1 cellular context compared by ENCODE assay signal in the genomic region with DNA sequence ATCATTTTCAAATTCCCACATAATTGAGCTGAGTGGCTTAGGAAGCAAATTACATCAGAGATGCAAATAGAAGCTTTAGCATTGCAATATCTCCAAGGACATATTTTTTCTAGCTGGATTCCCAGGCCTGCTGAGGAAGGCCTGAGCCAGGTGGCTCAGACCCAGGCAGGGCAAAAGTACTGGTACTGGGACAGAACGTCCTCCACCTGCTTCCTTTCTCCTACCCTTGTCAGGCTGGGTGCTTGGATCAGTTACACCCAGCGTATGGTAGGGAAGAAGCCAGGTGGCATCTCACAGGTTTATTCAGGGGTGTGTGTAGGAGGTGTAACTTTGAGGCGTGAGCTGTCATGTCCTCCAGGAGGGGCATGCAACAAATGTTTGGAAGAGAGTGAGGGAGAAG.
TF ChIP-seq lines count a peak whose summit lies in the region.

No MANE protein-coding gene starts in this region.

TF ChIP-seq in WTC11, 78 proteins besides CTCF, POLR2A, EP300 and RAD21 (continued from another document):
- TF ChIP-seq, protein P1, sequence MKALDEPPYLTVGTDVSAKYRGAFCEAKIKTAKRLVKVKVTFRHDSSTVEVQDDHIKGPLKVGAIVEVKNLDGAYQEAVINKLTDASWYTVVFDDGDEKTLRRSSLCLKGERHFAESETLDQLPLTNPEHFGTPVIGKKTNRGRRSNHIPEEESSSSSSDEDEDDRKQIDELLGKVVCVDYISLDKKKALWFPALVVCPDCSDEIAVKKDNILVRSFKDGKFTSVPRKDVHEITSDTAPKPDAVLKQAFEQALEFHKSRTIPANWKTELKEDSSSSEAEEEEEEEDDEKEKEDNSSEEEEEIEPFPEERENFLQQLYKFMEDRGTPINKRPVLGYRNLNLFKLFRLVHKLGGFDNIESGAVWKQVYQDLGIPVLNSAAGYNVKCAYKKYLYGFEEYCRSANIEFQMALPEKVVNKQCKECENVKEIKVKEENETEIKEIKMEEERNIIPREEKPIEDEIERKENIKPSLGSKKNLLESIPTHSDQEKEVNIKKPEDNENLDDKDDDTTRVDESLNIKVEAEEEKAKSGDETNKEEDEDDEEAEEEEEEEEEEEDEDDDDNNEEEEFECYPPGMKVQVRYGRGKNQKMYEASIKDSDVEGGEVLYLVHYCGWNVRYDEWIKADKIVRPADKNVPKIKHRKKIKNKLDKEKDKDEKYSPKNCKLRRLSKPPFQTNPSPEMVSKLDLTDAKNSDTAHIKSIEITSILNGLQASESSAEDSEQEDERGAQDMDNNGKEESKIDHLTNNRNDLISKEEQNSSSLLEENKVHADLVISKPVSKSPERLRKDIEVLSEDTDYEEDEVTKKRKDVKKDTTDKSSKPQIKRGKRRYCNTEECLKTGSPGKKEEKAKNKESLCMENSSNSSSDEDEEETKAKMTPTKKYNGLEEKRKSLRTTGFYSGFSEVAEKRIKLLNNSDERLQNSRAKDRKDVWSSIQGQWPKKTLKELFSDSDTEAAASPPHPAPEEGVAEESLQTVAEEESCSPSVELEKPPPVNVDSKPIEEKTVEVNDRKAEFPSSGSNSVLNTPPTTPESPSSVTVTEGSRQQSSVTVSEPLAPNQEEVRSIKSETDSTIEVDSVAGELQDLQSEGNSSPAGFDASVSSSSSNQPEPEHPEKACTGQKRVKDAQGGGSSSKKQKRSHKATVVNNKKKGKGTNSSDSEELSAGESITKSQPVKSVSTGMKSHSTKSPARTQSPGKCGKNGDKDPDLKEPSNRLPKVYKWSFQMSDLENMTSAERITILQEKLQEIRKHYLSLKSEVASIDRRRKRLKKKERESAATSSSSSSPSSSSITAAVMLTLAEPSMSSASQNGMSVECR (CRISPR knock-in tag; IDR thresholded peaks at IDR 0.05; ENCODE audit: borderline replicate concordance) = no peak
- TF ChIP-seq ZNF396 (CRISPR knock-in tag; IDR thresholded peaks at IDR 0.05; ENCODE audit: borderline replicate concordance) (no peak), ATF1 (CRISPR knock-in tag; IDR thresholded peaks at IDR 0.05) (no peak), CREM (CRISPR knock-in tag; IDR thresholded peaks at IDR 0.05) (no peak), TP53 (CRISPR knock-in tag; IDR thresholded peaks at IDR 0.05) (no peak), TEAD1 (CRISPR knock-in tag; IDR thresholded peaks at IDR 0.05) (no peak), MXD4 (CRISPR knock-in tag; IDR thresholded peaks at IDR 0.05; ENCODE audit: borderline replicate concordance) (no peak), GTF2I (CRISPR knock-in tag; conservative IDR thresholded peaks at IDR 0.05) (no peak), ZNF416 (CRISPR knock-in tag; IDR thresholded peaks at IDR 0.05) (no peak), ZNF121 (CRISPR knock-in tag; IDR thresholded peaks at IDR 0.05) (no peak), ZNF219 (CRISPR knock-in tag; IDR thresholded peaks at IDR 0.05; ENCODE audit: borderline replicate concordance) (no peak)
- TF ChIP-seq, protein P2, sequence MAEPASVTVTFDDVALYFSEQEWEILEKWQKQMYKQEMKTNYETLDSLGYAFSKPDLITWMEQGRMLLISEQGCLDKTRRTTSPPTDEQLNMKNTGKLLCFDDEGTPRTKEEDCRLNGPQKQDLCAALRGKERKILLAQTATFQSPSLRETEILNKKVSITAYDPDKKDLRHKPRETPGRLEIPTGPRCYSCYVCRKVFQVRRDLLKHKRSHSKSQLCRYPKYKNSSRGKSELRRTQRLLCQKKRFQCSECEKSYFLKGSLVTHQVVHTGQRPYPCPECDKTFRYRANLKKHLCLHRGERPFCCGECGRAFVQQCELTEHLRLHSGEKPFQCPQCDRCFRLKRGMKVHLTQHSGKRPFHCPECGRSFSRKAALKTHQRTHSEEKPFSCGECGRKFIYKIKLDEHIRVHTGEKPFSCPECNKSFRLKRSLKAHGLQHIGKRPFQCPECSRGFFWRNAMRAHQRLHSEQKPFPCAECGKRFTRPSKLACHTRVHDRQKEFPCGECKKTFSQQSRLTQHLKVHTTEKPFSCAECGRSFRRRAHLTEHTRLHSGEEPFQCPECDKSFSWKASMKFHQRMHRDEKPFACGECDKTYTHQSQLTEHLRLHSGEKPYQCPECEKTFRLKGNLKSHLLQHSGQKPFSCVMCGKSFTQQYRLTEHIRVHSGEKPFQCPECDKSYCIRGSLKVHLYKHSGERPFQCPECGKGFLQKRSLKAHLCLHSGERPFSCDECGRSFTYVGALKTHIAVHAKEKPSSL (CRISPR knock-in tag; conservative IDR thresholded peaks at IDR 0.05) = no peak
- TF ChIP-seq, protein P3, sequence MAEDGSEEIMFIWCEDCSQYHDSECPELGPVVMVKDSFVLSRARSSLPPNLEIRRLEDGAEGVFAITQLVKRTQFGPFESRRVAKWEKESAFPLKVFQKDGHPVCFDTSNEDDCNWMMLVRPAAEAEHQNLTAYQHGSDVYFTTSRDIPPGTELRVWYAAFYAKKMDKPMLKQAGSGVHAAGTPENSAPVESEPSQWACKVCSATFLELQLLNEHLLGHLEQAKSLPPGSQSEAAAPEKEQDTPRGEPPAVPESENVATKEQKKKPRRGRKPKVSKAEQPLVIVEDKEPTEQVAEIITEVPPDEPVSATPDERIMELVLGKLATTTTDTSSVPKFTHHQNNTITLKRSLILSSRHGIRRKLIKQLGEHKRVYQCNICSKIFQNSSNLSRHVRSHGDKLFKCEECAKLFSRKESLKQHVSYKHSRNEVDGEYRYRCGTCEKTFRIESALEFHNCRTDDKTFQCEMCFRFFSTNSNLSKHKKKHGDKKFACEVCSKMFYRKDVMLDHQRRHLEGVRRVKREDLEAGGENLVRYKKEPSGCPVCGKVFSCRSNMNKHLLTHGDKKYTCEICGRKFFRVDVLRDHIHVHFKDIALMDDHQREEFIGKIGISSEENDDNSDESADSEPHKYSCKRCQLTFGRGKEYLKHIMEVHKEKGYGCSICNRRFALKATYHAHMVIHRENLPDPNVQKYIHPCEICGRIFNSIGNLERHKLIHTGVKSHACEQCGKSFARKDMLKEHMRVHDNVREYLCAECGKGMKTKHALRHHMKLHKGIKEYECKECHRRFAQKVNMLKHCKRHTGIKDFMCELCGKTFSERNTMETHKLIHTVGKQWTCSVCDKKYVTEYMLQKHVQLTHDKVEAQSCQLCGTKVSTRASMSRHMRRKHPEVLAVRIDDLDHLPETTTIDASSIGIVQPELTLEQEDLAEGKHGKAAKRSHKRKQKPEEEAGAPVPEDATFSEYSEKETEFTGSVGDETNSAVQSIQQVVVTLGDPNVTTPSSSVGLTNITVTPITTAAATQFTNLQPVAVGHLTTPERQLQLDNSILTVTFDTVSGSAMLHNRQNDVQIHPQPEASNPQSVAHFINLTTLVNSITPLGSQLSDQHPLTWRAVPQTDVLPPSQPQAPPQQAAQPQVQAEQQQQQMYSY (CRISPR knock-in tag; IDR thresholded peaks at IDR 0.05) = no peak
- TF ChIP-seq, protein P4, sequence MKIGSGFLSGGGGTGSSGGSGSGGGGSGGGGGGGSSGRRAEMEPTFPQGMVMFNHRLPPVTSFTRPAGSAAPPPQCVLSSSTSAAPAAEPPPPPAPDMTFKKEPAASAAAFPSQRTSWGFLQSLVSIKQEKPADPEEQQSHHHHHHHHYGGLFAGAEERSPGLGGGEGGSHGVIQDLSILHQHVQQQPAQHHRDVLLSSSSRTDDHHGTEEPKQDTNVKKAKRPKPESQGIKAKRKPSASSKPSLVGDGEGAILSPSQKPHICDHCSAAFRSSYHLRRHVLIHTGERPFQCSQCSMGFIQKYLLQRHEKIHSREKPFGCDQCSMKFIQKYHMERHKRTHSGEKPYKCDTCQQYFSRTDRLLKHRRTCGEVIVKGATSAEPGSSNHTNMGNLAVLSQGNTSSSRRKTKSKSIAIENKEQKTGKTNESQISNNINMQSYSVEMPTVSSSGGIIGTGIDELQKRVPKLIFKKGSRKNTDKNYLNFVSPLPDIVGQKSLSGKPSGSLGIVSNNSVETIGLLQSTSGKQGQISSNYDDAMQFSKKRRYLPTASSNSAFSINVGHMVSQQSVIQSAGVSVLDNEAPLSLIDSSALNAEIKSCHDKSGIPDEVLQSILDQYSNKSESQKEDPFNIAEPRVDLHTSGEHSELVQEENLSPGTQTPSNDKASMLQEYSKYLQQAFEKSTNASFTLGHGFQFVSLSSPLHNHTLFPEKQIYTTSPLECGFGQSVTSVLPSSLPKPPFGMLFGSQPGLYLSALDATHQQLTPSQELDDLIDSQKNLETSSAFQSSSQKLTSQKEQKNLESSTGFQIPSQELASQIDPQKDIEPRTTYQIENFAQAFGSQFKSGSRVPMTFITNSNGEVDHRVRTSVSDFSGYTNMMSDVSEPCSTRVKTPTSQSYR (CRISPR knock-in tag; IDR thresholded peaks at IDR 0.05) = no peak
